8 cellular contexts compared by ENCODE assay signal in the genomic region with DNA sequence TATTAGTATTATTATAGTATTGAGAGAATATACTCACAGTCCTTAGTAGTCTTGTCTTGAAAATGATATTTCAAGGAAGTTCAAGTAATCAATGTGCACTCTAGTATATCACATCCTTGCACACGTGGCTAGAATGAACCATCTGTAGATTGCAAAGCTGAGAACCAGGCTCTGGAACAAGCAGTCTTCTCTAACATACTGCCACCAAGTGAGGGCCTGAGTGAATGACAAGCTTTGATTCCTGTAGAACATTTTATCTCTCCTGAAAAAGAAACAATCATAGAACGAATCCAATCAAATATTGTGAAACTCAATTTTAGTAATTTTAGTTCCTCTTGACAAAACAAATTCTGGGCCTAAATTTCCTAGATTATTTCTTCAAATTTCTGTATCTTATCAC.
DNase-seq lines count a peak whose midpoint lies in the region; ATAC-seq and TF ChIP-seq lines count a peak whose summit lies in the region.

No MANE protein-coding gene starts in this region.

- no peaks in the 10 kb centered on the region for H4K20me1 ChIP-seq in OCI-LY1 (ENCODE audit: insufficient read depth, low read length)

- no peak overlapping the region for H3K4me2 ChIP-seq in OCI-LY1 (ENCODE audit: low read length)

- TF ChIP-seq CTCF in C4-2B (conservative IDR thresholded peaks at IDR 0.05), result peak; percentile 66
- peak; percentile 56 for TF ChIP-seq CTCF in OCI-LY1 (IDR thresholded peaks at IDR 0.05; ENCODE audit: low read length)

- no peak overlapping the region for H3K9ac ChIP-seq in OCI-LY1 (ENCODE audit: low read length)

- H3K27me3 ChIP-seq in OCI-LY1 (ENCODE audit: insufficient read depth, low read length), result no peaks in the 10 kb centered on the region

- H3K4me3 ChIP-seq in OCI-LY1 (ENCODE audit: low read depth, low read length, poor library complexity, severe bottlenecking), result no peak overlapping the region

- H3K27ac ChIP-seq in C4-2B (no peak overlapping the region), OCI-LY1 (ENCODE audit: low read depth, low read length, poor library complexity, severe bottlenecking) (no peak overlapping the region)

- no peaks in the 10 kb centered on the region for H3K4me1 ChIP-seq in OCI-LY1 (ENCODE audit: insufficient read depth, low read length, severe bottlenecking)

- H3K9me2 ChIP-seq in OCI-LY1 (ENCODE audit: low read depth, low read length), result no peaks in the 10 kb centered on the region

- H2AFZ ChIP-seq in OCI-LY1 (ENCODE audit: low read length), result no peak overlapping the region

- no peaks in the 10 kb centered on the region for H3K79me2 ChIP-seq in OCI-LY1 (ENCODE audit: insufficient read depth, low read length)

- no peaks in the 10 kb centered on the region for H3K36me3 ChIP-seq in OCI-LY1 (ENCODE audit: insufficient read depth, low read length)

- peak; percentile 73 for ATAC-seq in GM21723 (IDR thresholded peaks at IDR 0.05; ENCODE audit: unreplicated experiment)
- ATAC-seq in HG03039 (IDR thresholded peaks at IDR 0.05; ENCODE audit: unreplicated experiment), result no peak
- ATAC-seq in activated CD4-positive, CD25-positive, alpha-beta regulatory T cell treated with anti-CD3 and anti-CD28 coated beads, Interleukin-2, amount 50 U/mL, for 24 hours, result no peak

- DNase-seq in globus pallidus (ENCODE audit: low spot score) (peak; percentile 7), dedifferentiated amniotic fluid mesenchymal stem cell (ENCODE audit: extremely low spot score) (no peak)
- DNase-seq in activated CD4-positive, alpha-beta T cell treated with anti-CD3 and anti-CD28 coated beads for 1 hour, result no peak

- H3F3A ChIP-seq in OCI-LY1 (ENCODE audit: insufficient read depth, low read length), result no peaks in the 10 kb centered on the region

- no peaks in the 10 kb centered on the region for H3K9me3 ChIP-seq in OCI-LY1 (ENCODE audit: low read length)
